8 cellular contexts compared by ENCODE assay signal in the genomic region with DNA sequence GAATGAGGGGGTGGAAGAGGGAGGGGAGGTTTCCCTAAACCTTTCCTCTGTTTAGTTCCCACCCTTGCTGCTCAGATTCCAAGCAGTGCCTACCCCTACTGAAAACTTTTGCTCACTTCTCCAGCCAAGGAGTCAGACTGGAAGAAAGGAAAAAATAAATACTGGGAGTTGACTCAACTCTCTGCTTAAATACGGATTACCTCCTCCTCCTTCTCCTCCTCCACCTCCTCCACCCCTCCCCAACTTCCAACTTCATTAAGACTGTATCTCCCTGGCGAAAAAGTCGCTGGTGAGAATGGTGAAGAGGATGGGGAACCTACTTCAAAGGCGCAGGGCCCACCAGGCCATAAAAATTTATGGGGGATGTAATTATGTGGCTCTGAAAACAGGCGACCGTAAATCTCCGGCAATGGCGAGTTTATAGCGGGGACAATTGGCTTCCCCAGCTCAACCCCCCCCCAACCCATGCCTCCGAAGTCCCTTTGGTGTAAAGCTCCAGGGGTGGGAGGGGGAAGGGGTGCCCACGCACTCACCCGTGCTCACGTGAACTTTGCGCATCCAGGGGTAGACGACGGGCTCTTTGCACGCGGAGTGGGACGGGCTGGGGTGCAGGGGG. TPM values are rescaled to one million over a fixed set of nuclear protein-coding genes. Genes with fewer than 3 reads are reported as not detected.
DNase-seq lines count a peak whose midpoint lies in the region; ATAC-seq and TF ChIP-seq lines count a peak whose summit lies in the region.

No MANE protein-coding gene starts in this region.

- H3K27me3 ChIP-seq in A673 (replicated peaks; ENCODE audit: insufficient read depth, low read depth, low read length, poor library complexity) = no peaks in the 10 kb centered on the region
- peaks cover 4% of the 10 kb centered on the region for H3K27me3 ChIP-seq in lung (ENCODE audit: control insufficient read depth, insufficient read depth)

- ATAC-seq in HG02588 (IDR thresholded peaks at IDR 0.05; ENCODE audit: unreplicated experiment) = peak; percentile 12
- no peak for ATAC-seq in lung (ENCODE audit: insufficient read depth, low FRiP score)
- ATAC-seq in HG02571 (IDR thresholded peaks at IDR 0.05; ENCODE audit: unreplicated experiment) = no peak
- no peak for ATAC-seq in HG03196 (IDR thresholded peaks at IDR 0.05; ENCODE audit: unreplicated experiment)

- peaks cover 2% of the 10 kb centered on the region for H3K36me3 Mint-ChIP-seq in activated naive CD8-positive, alpha-beta T cell treated with anti-CD3 and anti-CD28 coated beads for 36 hours

- TF ChIP-seq CTCF in A673 (conservative IDR thresholded peaks at IDR 0.05; ENCODE audit: low read depth, low read length) (no peak), lung (IDR thresholded peaks at IDR 0.05; ENCODE audit: control extremely low read depth, extremely low read depth) (no peak)

- H3K36me3 ChIP-seq in A673 (ENCODE audit: insufficient read depth, low read length, poor library complexity, severe bottlenecking) (no peaks in the 10 kb centered on the region), lung (ENCODE audit: control insufficient read depth in 2 of 2, insufficient read depth in 2 of 2, low read length in 2 of 2) (no peaks in the 10 kb centered on the region)

- CTCF ChIA-PET in A673 (lab: Charles Lee) = interaction anchor here (0.6 kb wide), 2 partner anchors 56 to 206 kb away, joined by 3 to 5 read pairs; no protein-coding TSS in a partner anchor

- 2 to 3% methylated on average over 19 of the region's 19 CpGs for WGBS in lung, 2 donors

- POLR2A ChIA-PET in A673 (lab: Charles Lee; ENCODE audit: low non-redundant PET) = interaction anchor here (0.6 kb wide), 1 partner anchor 253 kb away, joined by 6 read pairs; no protein-coding TSS in a partner anchor

- H3K4me3 Mint-ChIP-seq in activated naive CD8-positive, alpha-beta T cell treated with anti-CD3 and anti-CD28 coated beads for 36 hours = peak overlapping the region; percentile 79

- peak overlapping the region; percentile 49 for H3K27ac ChIP-seq in A673 (ENCODE audit: low read depth, low read length, poor library complexity, severe bottlenecking)
- peak overlapping the region in 1 of 2 donors; percentile 79 for H3K27ac ChIP-seq in lung (ENCODE audit: low read depth in 1 of 2, low read length in 1 of 2)

- H3K9me3 Mint-ChIP-seq in activated naive CD8-positive, alpha-beta T cell treated with anti-CD3 and anti-CD28 coated beads for 36 hours = no peaks in the 10 kb centered on the region

- H3K27me3 Mint-ChIP-seq in activated naive CD8-positive, alpha-beta T cell treated with anti-CD3 and anti-CD28 coated beads for 36 hours = peaks cover 50% of the 10 kb centered on the region

- intact Hi-C loops in A673 (cut with micrococcal nuclease; ENCODE audit: unreplicated experiment) = loop anchor here (2.0 kb wide), 1 partner anchor 35 kb away; no protein-coding TSS in a partner anchor

- peak overlapping the region; percentile 57 for H3K4me3 ChIP-seq in A673 (ENCODE audit: low read depth, low read length, poor library complexity, severe bottlenecking)
- peak overlapping the region; percentile 39 for H3K4me3 ChIP-seq in lung

- no TSS peak for BruUV-seq in A673 (replicated peaks; lab: Mats Ljungman, UMichigan)

- H3K9me3 ChIP-seq in A673 (ENCODE audit: low read depth, low read length, poor library complexity, severe bottlenecking) (no peaks in the 10 kb centered on the region), lung (ENCODE audit: control insufficient read depth in 2 of 2, insufficient read depth in 1 of 2, low read length in 1 of 2) (peaks cover 0 to 2% of the 10 kb centered on the region in 2 donors)

- H3K4me1 Mint-ChIP-seq in activated naive CD8-positive, alpha-beta T cell treated with anti-CD3 and anti-CD28 coated beads for 36 hours = peaks cover 40% of the 10 kb centered on the region

- H3K27ac Mint-ChIP-seq in activated naive CD8-positive, alpha-beta T cell treated with anti-CD3 and anti-CD28 coated beads for 36 hours = peak overlapping the region; percentile 56

- peaks cover 40% of the 10 kb centered on the region for H3K4me1 ChIP-seq in A673 (ENCODE audit: insufficient read depth, low read length, poor library complexity, severe bottlenecking)
- H3K4me1 ChIP-seq in lung (ENCODE audit: control insufficient read depth in 2 of 2, insufficient read depth in 2 of 2, low read length in 2 of 2) = no peaks in the 10 kb centered on the region

- peak; percentile 69 for DNase-seq in A673 (ENCODE audit: low spot score)
- DNase-seq in activated naive CD8-positive, alpha-beta T cell treated with anti-CD3 and anti-CD28 coated beads for 36 hours = no peak
- no peak for DNase-seq in lung (ENCODE audit: low spot score)
- DNase-seq in superior temporal gyrus (ENCODE audit: extremely low spot score) = no peak
- DNase-seq in NCI-H2196 treated with DMSO at 0.1 percent for 48 hours (lab: John Stamatoyannopoulos, UW; ENCODE audit: unreplicated experiment) = no peak

RNA-seq across cellular contexts. Expression of a gene that starts 0.7 kb away (rescaled TPM):
- total RNA-seq in A673 (2021) (9.7 and 11.9 TPM in 2 replicates), lung (1 to 10 TPM; 3.5 to 6.7 TPM)
- 1 to 10 TPM; 1.3 to 1.9 TPM for total RNA-seq in activated naive CD8-positive, alpha-beta T cell treated with anti-CD3 and anti-CD28 coated beads for 36 hours
- 1 to 10 TPM; 1.4 to 1.7 TPM for polyA plus RNA-seq in lung

RNA-seq across cellular contexts. Expression of a gene that starts 12.6 kb away (rescaled TPM):
- 40.7 and 46.1 TPM in 2 replicates for total RNA-seq in A673 (2021)
- 1 to 10 TPM; 1.4 to 2.0 TPM for total RNA-seq in activated naive CD8-positive, alpha-beta T cell treated with anti-CD3 and anti-CD28 coated beads for 36 hours
- total RNA-seq in lung = 10 to 100 TPM in 1 of 2 donors, 1 to 10 TPM in 1; 8.6 to 21.1 TPM
- 1 to 10 TPM; 1.9 to 4.9 TPM for polyA plus RNA-seq in lung

RNA-seq across cellular contexts. Expression of a gene that starts 16.1 kb away (rescaled TPM):
- total RNA-seq in A673 (2021) = 5.9 and 6.4 TPM in 2 replicates
- not detected for total RNA-seq in activated naive CD8-positive, alpha-beta T cell treated with anti-CD3 and anti-CD28 coated beads for 36 hours
- total RNA-seq in lung = 1 to 10 TPM; 2.6 to 2.9 TPM
- polyA plus RNA-seq in lung = 1 to 10 TPM; 1.8 TPM

RNA-seq across cellular contexts. Expression of a gene that starts 27.3 kb away (rescaled TPM):
- total RNA-seq in A673 (2021) = 19.8 and 27.6 TPM in 2 replicates
- not detected for total RNA-seq in activated naive CD8-positive, alpha-beta T cell treated with anti-CD3 and anti-CD28 coated beads for 36 hours
- 1 to 10 TPM; 6.1 to 7.5 TPM for total RNA-seq in lung
- 1 to 10 TPM; 5.3 to 5.4 TPM for polyA plus RNA-seq in lung

RNA-seq across cellular contexts. Expression of a gene that starts 32.5 kb away (rescaled TPM):
- 34.5 and 37.8 TPM in 2 replicates for total RNA-seq in A673 (2021)
- 1 to 10 TPM; 7.4 to 7.7 TPM for total RNA-seq in activated naive CD8-positive, alpha-beta T cell treated with anti-CD3 and anti-CD28 coated beads for 36 hours
- 10 to 100 TPM in 1 of 2 donors, 1 to 10 TPM in 1; 6.7 to 13.9 TPM for total RNA-seq in lung
- polyA plus RNA-seq in lung = 1 to 10 TPM; 4.1 to 7.8 TPM
